1 cellular context compared by ENCODE assay signal in genomic region chr7:101441890-101442289, GRCh38.
TF ChIP-seq lines count a peak whose summit lies in the region.

No MANE protein-coding gene starts in this region.

TF ChIP-seq in HepG2, 621 proteins besides CTCF, POLR2A, EP300 and RAD21 (continued from another document):
- TF ChIP-seq HNF4G (IDR thresholded peaks at IDR 0.05; ENCODE audit: borderline replicate concordance, low read depth, low read length) (no peak), HNF4G (CRISPR knock-in tag; IDR thresholded peaks at IDR 0.05; ENCODE audit: borderline replicate concordance, low read depth) (no peak), ZBTB3 (CRISPR knock-in tag; IDR thresholded peaks at IDR 0.05; ENCODE audit: borderline replicate concordance, low read depth) (no peak), CBX5 (CRISPR knock-in tag; IDR thresholded peaks at IDR 0.05; ENCODE audit: borderline replicate concordance) (no peak), GMEB1 (CRISPR knock-in tag; IDR thresholded peaks at IDR 0.05; ENCODE audit: borderline replicate concordance) (no peak), TERF1 (CRISPR knock-in tag; IDR thresholded peaks at IDR 0.05) (no peak), NFKBIZ (CRISPR knock-in tag; IDR thresholded peaks at IDR 0.05) (no peak), ZNF749 (CRISPR knock-in tag; IDR thresholded peaks at IDR 0.05; ENCODE audit: borderline replicate concordance) (no peak), TBL1XR1 (IDR thresholded peaks at IDR 0.05; ENCODE audit: borderline replicate concordance, low read length, partially characterized antibody) (no peak), ZNF225 (CRISPR knock-in tag; IDR thresholded peaks at IDR 0.05) (no peak), BATF2 (CRISPR knock-in tag; IDR thresholded peaks at IDR 0.05) (no peak)
